ENCODE assay signal across 8 cellular contexts in the genomic region with DNA sequence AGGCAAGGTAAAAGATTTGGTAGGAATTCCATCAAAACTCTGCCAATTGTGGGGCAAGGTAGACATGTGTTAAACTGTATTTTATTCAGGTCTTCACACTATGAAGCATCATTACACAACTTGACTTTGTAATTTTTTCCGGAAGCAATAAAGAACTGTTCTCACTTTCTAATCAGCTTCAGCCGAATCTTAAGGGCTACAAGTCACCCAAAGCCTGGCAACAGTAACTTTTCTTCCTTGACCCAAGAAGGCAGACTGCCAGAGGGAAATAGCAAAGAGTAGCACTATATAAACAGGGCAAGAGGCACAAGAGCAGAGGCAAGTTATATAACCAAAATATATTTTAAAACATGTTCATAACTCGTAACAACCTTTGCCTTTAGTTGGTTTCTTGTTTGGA. TPM values are rescaled to one million over a fixed set of nuclear protein-coding genes. Genes with fewer than 3 reads are reported as not detected.
DNase-seq lines count a peak whose midpoint lies in the region; ATAC-seq, FAIRE-seq and TF ChIP-seq lines count a peak whose summit lies in the region.

No MANE protein-coding gene starts in this region.

- 0% methylated on average over 3 of the region's 3 CpGs for WGBS in A549 (ENCODE audit: missing lambda C conversion rate)
- 4% methylated on average over 3 of the region's 3 CpGs for WGBS in SK-N-SH (ENCODE audit: low lambda C conversion rate)

- H3K36me3 ChIP-seq in SK-N-SH (replicated peaks in 1 of 2; ENCODE audit: control insufficient read depth in 1 of 2, insufficient read depth in 2 of 2, low read length in 1 of 2): peaks cover 20 to 36% of the 10 kb centered on the region in 2 experiments

- TF ChIP-seq CTCF in A549 (IDR thresholded peaks at IDR 0.05) (no peak), SK-N-SH (IDR thresholded peaks at IDR 0.05) (no peak), epithelial cell of proximal tubule (conservative IDR thresholded peaks at IDR 0.05; ENCODE audit: low read depth, low read length) (no peak), nephron progenitor cell (IDR thresholded peaks at IDR 0.05) (no peak)

- POLR2A ChIA-PET in A549 (lab: Yijun Ruan, JAX): interaction anchor here (1.3 kb wide), 1 partner anchor 161 kb away, joined by 9 read pairs; the partner anchor contains the start of gene MINDY2
- POLR2A ChIA-PET in SK-N-SH (lab: Yijun Ruan, JAX): no interaction called here

- H3K4me3 ChIP-seq in A549 (peak overlapping the region; percentile 92), SK-N-SH (ENCODE audit: low read depth in 2 of 2, low read length in 1 of 2) (peak overlapping the region; percentile 84 to 92), epithelial cell of proximal tubule (ENCODE audit: low read depth, low read length) (peak overlapping the region; percentile 92)

- CTCF ChIA-PET in A549 (lab: Yijun Ruan, JAX): interaction anchor here (0.6 kb wide), 1 partner anchor 601 kb away, joined by 3 read pairs; no protein-coding TSS in a partner anchor
- CTCF ChIA-PET in SK-N-SH (lab: Yijun Ruan, JAX): interaction anchor here (0.7 to 1.4 kb wide), 2 partner anchors 17 to 255 kb away, joined by 4 read pairs; no protein-coding TSS in a partner anchor

- peaks cover 19% of the 10 kb centered on the region for H3F3A ChIP-seq in SK-N-SH (replicated peaks; ENCODE audit: insufficient read depth)

- ATAC-seq in A549: no peak
- ATAC-seq in GM19397 (IDR thresholded peaks at IDR 0.05; ENCODE audit: unreplicated experiment): no peak
- ATAC-seq in GM18870 (IDR thresholded peaks at IDR 0.05; ENCODE audit: unreplicated experiment): no peak

- peak overlapping the region; percentile 85 for H3K4me2 ChIP-seq in A549
- H3K4me2 ChIP-seq in SK-N-SH: peak overlapping the region; percentile 80

- peak overlapping the region; percentile 96 to 99 for H3K27ac ChIP-seq in A549
- H3K27ac ChIP-seq in SK-N-SH (ENCODE audit: low read depth in 2 of 2, low read length in 1 of 2): peak overlapping the region; percentile 97 to 98; a peak in 3 of 4 replicates

- TF ChIP-seq EP300 in A549 (IDR thresholded peaks at IDR 0.05) (no peak), SK-N-SH (IDR thresholded peaks at IDR 0.05; ENCODE audit: borderline replicate concordance in 1 of 2, low read depth in 1 of 2, low read length in 1 of 2) (no peak)

- no peaks in the 10 kb centered on the region for H3K9me3 ChIP-seq in A549
- no peaks in the 10 kb centered on the region for H3K9me3 ChIP-seq in SK-N-SH

- no peaks in the 10 kb centered on the region for H3K9me2 ChIP-seq in SK-N-SH

- FAIRE-seq in A549 (lab: Jason Lieb, UNC) (no peak), GM18507 (lab: Jason Lieb, UNC) (peak; percentile 76)

- peaks cover 11% of the 10 kb centered on the region for H4K20me1 ChIP-seq in SK-N-SH (ENCODE audit: insufficient read depth)

- H3K4me1 ChIP-seq in A549 (peaks cover 22% of the 10 kb centered on the region), SK-N-SH (ENCODE audit: control insufficient read depth in 1 of 2, insufficient read depth in 2 of 2, low read depth in 1 of 2, low read length in 1 of 2) (peaks cover 0 to 10% of the 10 kb centered on the region in 2 experiments; a peak in 3 of 4 replicates)

- no peak overlapping the region for H2AFZ ChIP-seq in SK-N-SH (ENCODE audit: low read depth)

- TF ChIP-seq RAD21 in A549 (conservative IDR thresholded peaks at IDR 0.05 in 1 of 2, IDR thresholded peaks at IDR 0.05 in 1 of 2) (no peak), SK-N-SH (IDR thresholded peaks at IDR 0.05; ENCODE audit: low read length) (no peak)

- no peaks in the 10 kb centered on the region for H3K27me3 Mint-ChIP-seq in nephron progenitor cell (ENCODE audit: low read depth, poor library complexity)

- no peaks in the 10 kb centered on the region for H3K27me3 ChIP-seq in SK-N-SH (ENCODE audit: insufficient read depth)

- peak overlapping the region; percentile 99 for H3K27ac Mint-ChIP-seq in nephron progenitor cell

- H3K79me2 ChIP-seq in SK-N-SH (ENCODE audit: insufficient read depth): peaks cover 63% of the 10 kb centered on the region

- H3K4me1 Mint-ChIP-seq in nephron progenitor cell: peaks cover 23% of the 10 kb centered on the region

- peaks cover 12% of the 10 kb centered on the region for H3K36me3 Mint-ChIP-seq in nephron progenitor cell (ENCODE audit: low read depth)

- H3K4me3 Mint-ChIP-seq in nephron progenitor cell: peak overlapping the region; percentile 99

- DNase-seq in A549 (ENCODE audit: low read depth in 1 of 2, low spot score in 1 of 2): peak; percentile 22 to 27
- peak; percentile 5 for DNase-seq in GM18507 (ENCODE audit: extremely low spot score, insufficient read length, low read depth)
- DNase-seq in SK-N-SH: peak; percentile 9
- no peak for DNase-seq in epithelial cell of proximal tubule (ENCODE audit: low read depth)
- no peak for DNase-seq in nephron progenitor cell
- DNase-seq in NK-92 (lab: John Stamatoyannopoulos, UW; ENCODE audit: unreplicated experiment): no peak

- no peak for TF ChIP-seq POLR2A in A549 (IDR thresholded peaks at IDR 0.05; ENCODE audit: low read length)

- H3K9me3 Mint-ChIP-seq in nephron progenitor cell: no peaks in the 10 kb centered on the region

- H3K9ac ChIP-seq in SK-N-SH: peak overlapping the region; percentile 99

TF ChIP-seq in A549, 52 proteins besides CTCF, POLR2A, EP300 and RAD21 (continues in another document):
- no peak for TF ChIP-seq KDM1A (IDR thresholded peaks at IDR 0.05; ENCODE audit: low read depth)
- TF ChIP-seq JUN (IDR thresholded peaks at IDR 0.05): no peak
- no peak for TF ChIP-seq RFX5 (IDR thresholded peaks at IDR 0.05)
- TF ChIP-seq, protein P1, sequence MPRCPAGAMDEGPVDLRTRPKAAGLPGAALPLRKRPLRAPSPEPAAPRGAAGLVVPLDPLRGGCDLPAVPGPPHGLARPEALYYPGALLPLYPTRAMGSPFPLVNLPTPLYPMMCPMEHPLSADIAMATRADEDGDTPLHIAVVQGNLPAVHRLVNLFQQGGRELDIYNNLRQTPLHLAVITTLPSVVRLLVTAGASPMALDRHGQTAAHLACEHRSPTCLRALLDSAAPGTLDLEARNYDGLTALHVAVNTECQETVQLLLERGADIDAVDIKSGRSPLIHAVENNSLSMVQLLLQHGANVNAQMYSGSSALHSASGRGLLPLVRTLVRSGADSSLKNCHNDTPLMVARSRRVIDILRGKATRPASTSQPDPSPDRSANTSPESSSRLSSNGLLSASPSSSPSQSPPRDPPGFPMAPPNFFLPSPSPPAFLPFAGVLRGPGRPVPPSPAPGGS (IDR thresholded peaks at IDR 0.05): no peak
- TF ChIP-seq ZNF302 (CRISPR knock-in tag; IDR thresholded peaks at IDR 0.05): no peak
- no peak for TF ChIP-seq GATA3 (IDR thresholded peaks at IDR 0.05; ENCODE audit: borderline replicate concordance)
- no peak for TF ChIP-seq EHMT2 (IDR thresholded peaks at IDR 0.05; ENCODE audit: low read depth)
- TF ChIP-seq ZC3H11A (IDR thresholded peaks at IDR 0.05): no peak
- TF ChIP-seq CHD4 (IDR thresholded peaks at IDR 0.05; ENCODE audit: borderline replicate concordance): no peak
- no peak for TF ChIP-seq SREBF2 (IDR thresholded peaks at IDR 0.05)
- TF ChIP-seq BHLHE40 (IDR thresholded peaks at IDR 0.05; ENCODE audit: low read depth, low read length): no peak
- no peak for TF ChIP-seq NR3C1 (IDR thresholded peaks at IDR 0.05)

TF ChIP-seq in SK-N-SH, 30 proteins besides CTCF, POLR2A, EP300 and RAD21:
- TF ChIP-seq FOSL2 (IDR thresholded peaks at IDR 0.05; ENCODE audit: borderline replicate concordance, low read depth) (no peak), GABPA (IDR thresholded peaks at IDR 0.05; ENCODE audit: low read depth) (no peak)
TF ChIP-seq in SK-N-SH: peak in this region for 0.

RNA-seq across cellular contexts. Expression of gene SLTM, which starts 1.5 kb away (rescaled TPM):
- 89.0 and 93.5 TPM in 2 replicates for polyA plus RNA-seq in A549 (2011; rRNA removed)
- 45.9 and 59.3 TPM in 2 replicates for polyA plus RNA-seq in A549 (2012; cell fraction: cytosol; rRNA removed)
- 88.5 and 126 TPM in 2 replicates for polyA plus RNA-seq in A549 (2012; cell fraction: nucleus; rRNA removed)
- 133 to 138 TPM (median 133 TPM) in 3 replicates for polyA plus RNA-seq in A549 (2017; fragmentation: RNase III; extraction: RNeasy Plus Mini Kit Qiagen cat#74134 plus additional on column Dnase treatment)
- polyA minus RNA-seq in A549 (2011; rRNA and poly(A)+ RNA removed): 61.2 and 70.6 TPM in 2 replicates
- polyA plus RNA-seq in SK-N-SH (2012; rRNA removed): 48.9 and 54.3 TPM in 2 replicates
- polyA plus RNA-seq in SK-N-SH (2012; cell fraction: cytosol; rRNA removed): 41.8 and 48.9 TPM in 2 replicates
- 103 and 155 TPM in 2 replicates for polyA plus RNA-seq in SK-N-SH (2012; cell fraction: nucleus; rRNA removed)
- 47.9 and 57.4 TPM in 2 replicates for total RNA-seq in epithelial cell of proximal tubule

RNA-seq across cellular contexts. Expression of gene RNF111, which starts 55.5 kb away (rescaled TPM):
- polyA plus RNA-seq in A549 (2011; rRNA removed) (42.7 and 46.9 TPM in 2 replicates), A549 (2017; fragmentation: RNase III; extraction: RNeasy Plus Mini Kit Qiagen cat#74134 plus additional on column Dnase treatment) (21.8 to 25.5 TPM (median 25.0 TPM) in 3 replicates), SK-N-SH (2012; rRNA removed) (16.5 and 19.8 TPM in 2 replicates)
- polyA plus RNA-seq in A549 (2012; cell fraction: cytosol; rRNA removed): 10.9 and 19.3 TPM in 2 replicates
- polyA plus RNA-seq in A549 (2012; cell fraction: nucleus; rRNA removed): 18.5 and 22.7 TPM in 2 replicates
- polyA minus RNA-seq in A549 (2011; rRNA and poly(A)+ RNA removed): 143 and 197 TPM in 2 replicates
- 10.3 and 10.5 TPM in 2 replicates for polyA plus RNA-seq in SK-N-SH (2012; cell fraction: cytosol; rRNA removed)
- polyA plus RNA-seq in SK-N-SH (2012; cell fraction: nucleus; rRNA removed): 9.5 and 24.8 TPM in 2 replicates
- total RNA-seq in epithelial cell of proximal tubule: 8.5 and 10.4 TPM in 2 replicates

Comparison
In these comparisons a context has a peak if more than half of its experiments do, and no peak if none do; other contexts are left out.
1. DNase-seq: peak in A549 (2 of 2), GM18507 (single experiment) and SK-N-SH (single experiment); none in epithelial cell of proximal tubule (single experiment), nephron progenitor cell (single experiment) and NK-92 (single experiment).
2. Peak in every context shown above with its lines, with median percentiles within 50 percentile points of each other: H3K4me3 ChIP-seq.